In genomic region chr11:2752923-2753322, GRCh38 we compare ENCODE assay signal across 17 cellular contexts. TPM values are rescaled to one million over a fixed set of nuclear protein-coding genes. Genes with fewer than 3 reads are reported as not detected.
DNase-seq lines count a peak whose midpoint lies in the region; ATAC-seq and TF ChIP-seq lines count a peak whose summit lies in the region.
"Had no signal": no experiment of that assay in that cellular context is flagged by ENCODE, and none has a peak within 500 bp of the region (broad histone marks: within the 10 kb centered on the region; RNA-seq: fewer than 3 reads in every experiment).

No MANE protein-coding gene starts in this region.

- H3K27me3 ChIP-seq in mesenchymal stem cell (ENCODE audit: control insufficient read depth in 1 of 2, insufficient read depth in 1 of 2, low read length in 2 of 2) = peaks cover 0 to 38% of the 10 kb centered on the region in 2 experiments
- no peaks in the 10 kb centered on the region for H3K27me3 ChIP-seq in transverse colon

- ATAC-seq in GM18868 (IDR thresholded peaks at IDR 0.05; ENCODE audit: unreplicated experiment) = peak; percentile 65

- WGBS in mesenchymal stem cell = 91% methylated on average over 12 of the region's 12 CpGs
- WGBS in transverse colon (ENCODE audit: low coverage in 1 of 2), 2 donors = 83% methylated on average over 12 of the region's 12 CpGs; no CpG with 5 or more reads in 1 of the 2 donors

- H3K36me3 ChIP-seq in mesenchymal stem cell (ENCODE audit: control insufficient read depth in 1 of 2, insufficient read depth in 2 of 2, low read depth in 1 of 2, low read length in 2 of 2) = no peaks in the 10 kb centered on the region
- H3K36me3 ChIP-seq in transverse colon = no peaks in the 10 kb centered on the region
- H3K36me3 ChIP-seq: suprapubic skin had no signal

- H3K9me3 ChIP-seq in mesenchymal stem cell (ENCODE audit: control insufficient read depth, low read length) (no peaks in the 10 kb centered on the region), transverse colon (no peaks in the 10 kb centered on the region)
- H3K9me3 ChIP-seq: suprapubic skin had no signal

- no peak overlapping the region for H3K14ac ChIP-seq in mesenchymal stem cell (ENCODE audit: low read length in 2 of 2)

- H4K91ac ChIP-seq in mesenchymal stem cell (ENCODE audit: low read length) = no peak overlapping the region

- TF ChIP-seq EP300 in transverse colon (IDR thresholded peaks at IDR 0.05; ENCODE audit: low read depth) = no peak

- no peak overlapping the region for H2AFZ ChIP-seq in mesenchymal stem cell (ENCODE audit: low read depth, low read length)

- H2BK15ac ChIP-seq in mesenchymal stem cell (ENCODE audit: low read depth, poor library complexity, severe bottlenecking) = no peak overlapping the region

- TF ChIP-seq CTCF in transverse colon (IDR thresholded peaks at IDR 0.05) = no peak

- no peaks in the 10 kb centered on the region for H3K79me1 ChIP-seq in mesenchymal stem cell (replicated peaks; ENCODE audit: low read length, poor library complexity, severe bottlenecking)

- no peaks in the 10 kb centered on the region for H3K4me1 Mint-ChIP-seq in immature natural killer cell
- H3K4me1 Mint-ChIP-seq: activated CD4-positive, alpha-beta T cell treated with anti-CD3 and anti-CD28 coated beads, Interleukin-2, amount 10 ng/mL, durations not matched to agents 7 days and 5 days; B cell had no signal

- H3K4me2 ChIP-seq in mesenchymal stem cell (ENCODE audit: low read length, poor library complexity, severe bottlenecking) = no peak overlapping the region

- no peaks in the 10 kb centered on the region for H3K9me3 Mint-ChIP-seq in immature natural killer cell

- H3K27me3 Mint-ChIP-seq in immature natural killer cell (ENCODE audit: low read depth in 3 of 3) = peaks cover 0 to 8% (median 2%) of the 10 kb centered on the region in 3 donors
- H3K27me3 Mint-ChIP-seq: activated CD4-positive, alpha-beta T cell treated with anti-CD3 and anti-CD28 coated beads, Interleukin-2, amount 10 ng/mL, durations not matched to agents 7 days and 5 days; B cell had no signal

- no peak overlapping the region for H3K9ac ChIP-seq in mesenchymal stem cell (ENCODE audit: low read length)

- H3K4ac ChIP-seq in mesenchymal stem cell (ENCODE audit: low read depth in 1 of 2, low read length in 2 of 2) = no peak overlapping the region

- no peak for TF ChIP-seq POLR2A in transverse colon (IDR thresholded peaks at IDR 0.05)

- H2BK120ac ChIP-seq in mesenchymal stem cell (ENCODE audit: low read depth, low read length) = no peak overlapping the region

- H3K4me3 ChIP-seq in mesenchymal stem cell (ENCODE audit: insufficient read depth in 1 of 2, low read depth in 1 of 2, low read length in 2 of 2) (no peak overlapping the region), transverse colon (no peak overlapping the region)
- H3K4me3 ChIP-seq: suprapubic skin had no signal

- no peak overlapping the region for H3K4me3 Mint-ChIP-seq in immature natural killer cell
- H3K4me3 Mint-ChIP-seq: activated CD4-positive, alpha-beta T cell treated with anti-CD3 and anti-CD28 coated beads, Interleukin-2, amount 10 ng/mL, durations not matched to agents 7 days and 5 days; B cell; brain had no signal

- intact Hi-C loops in transverse colon (cut with DNase I; ENCODE audit: low total_unique reads) = no loop called here

- DNase-seq in astrocyte of the hippocampus (ENCODE audit: low read depth, low spot score) (peak; percentile 22), mesenchymal stem cell (no peak), transverse colon (peak; percentile 2), immature natural killer cell (no peak), KBM-7 (no peak), AML-193 (lab: John Stamatoyannopoulos, UW) (no peak)
- DNase-seq: activated CD4-positive, alpha-beta T cell treated with anti-CD3 and anti-CD28 coated beads, Interleukin-2, amount 10 ng/mL, durations not matched to agents 7 days and 5 days; activated naive CD4-positive, alpha-beta T cell; H7; hippocampal formation; NCI-H2107; NCI-H510A treated with DMSO at 0.1 percent for 48 hours had no signal

- no peak overlapping the region for H2BK12ac ChIP-seq in mesenchymal stem cell (ENCODE audit: low read length in 2 of 2)

- H3K4me1 ChIP-seq in mesenchymal stem cell (ENCODE audit: control insufficient read depth, insufficient read depth, low read depth, low read length) = peaks cover 42% of the 10 kb centered on the region
- H3K4me1 ChIP-seq in transverse colon = no peaks in the 10 kb centered on the region

- peak overlapping the region; percentile 99 for H2AK5ac ChIP-seq in mesenchymal stem cell (ENCODE audit: low read length, severe bottlenecking)

- in situ Hi-C loops in transverse colon (cut with MboI; ENCODE audit: low pct_ligation_motif_present in 1 of 4, low pct_unique_long_range_greater_than_20kb in 1 of 4, low sequenced_read_pairs in 3 of 4) (no loop called here), KBM-7 (cut with MboI; ENCODE audit: low pct_unique_long_range_greater_than_20kb, low sequenced_read_pairs) (no loop called here)

- H4K8ac ChIP-seq in mesenchymal stem cell (ENCODE audit: low read length) = no peak overlapping the region

- H3K18ac ChIP-seq in mesenchymal stem cell (ENCODE audit: low read depth in 1 of 2, low read length in 2 of 2) = no peak overlapping the region

- peak overlapping the region; percentile 70 for H3K27ac ChIP-seq in mesenchymal stem cell (ENCODE audit: low read length, poor library complexity, severe bottlenecking)
- H3K27ac ChIP-seq in transverse colon = no peak overlapping the region
- H3K27ac ChIP-seq: RWPE1, suprapubic skin had no signal

- H2BK5ac ChIP-seq in mesenchymal stem cell (ENCODE audit: low read depth, low read length, poor library complexity, severe bottlenecking) = peak overlapping the region; percentile 83

- no peaks in the 10 kb centered on the region for H3K36me3 Mint-ChIP-seq in immature natural killer cell
- H3K36me3 Mint-ChIP-seq: brain had no signal

- no peak overlapping the region for H3K23ac ChIP-seq in mesenchymal stem cell (ENCODE audit: low read length in 2 of 2)

- H3K27ac Mint-ChIP-seq in immature natural killer cell = no peak overlapping the region
- H3K27ac Mint-ChIP-seq: activated CD4-positive, alpha-beta T cell treated with anti-CD3 and anti-CD28 coated beads, Interleukin-2, amount 10 ng/mL, durations not matched to agents 7 days and 5 days; B cell had no signal

RNA-seq across cellular contexts. Expression of gene KCNQ1OT1, which starts 53.1 kb away (rescaled TPM):
- polyA plus RNA-seq in mesenchymal stem cell (2013, experiment 1 of 2) = 0.08 TPM
- 0.05 TPM for polyA plus RNA-seq in mesenchymal stem cell (2013, experiment 2 of 2)
- 1 to 10 TPM; 1.5 to 5.0 (median 1.9) TPM for total RNA-seq in transverse colon
- under 1 TPM in 2 of 3 donors, not detected in 1; 0.04 to 0.12 TPM for polyA plus RNA-seq in immature natural killer cell

Comparison
In these comparisons a context has a peak if more than half of its experiments do, and no peak if none do; other contexts are left out.
1. DNase-seq: peak in astrocyte of the hippocampus (single experiment) and transverse colon (single experiment); none in mesenchymal stem cell (single experiment), immature natural killer cell (0 of 3), KBM-7 (single experiment) and AML-193 (0 of 2).